8 cellular contexts compared by ENCODE assay signal in genomic region chr14:106774889-106775480, GRCh38.
DNase-seq lines count a peak whose midpoint lies in the region; ATAC-seq, FAIRE-seq and TF ChIP-seq lines count a peak whose summit lies in the region.
"Not testable (repeated sequence)": the region's sequence is repeated elsewhere in the genome, so short reads cannot be mapped to it uniquely, and the experiment has no call there.

No MANE protein-coding gene starts in this region.

- not testable (repeated sequence) for H3K36me3 ChIP-seq in DND-41 (ENCODE audit: insufficient read depth, low read length); RWPE2 (ENCODE audit: low read depth); kidney (ENCODE audit: control insufficient read depth in 1 of 2, insufficient read depth in 2 of 2, low read length in 2 of 2); stomach

- peak; percentile 90 for DNase-seq in DND-41
- peak; percentile 41 for DNase-seq in NB4 (ENCODE audit: low read depth)
- not testable (repeated sequence) for DNase-seq in RWPE2 (ENCODE audit: low spot score); kidney
- peak; percentile 87 for DNase-seq in activated CD4-positive, alpha-beta memory T cell treated with anti-CD3 and anti-CD28 coated beads for 36 hours
- DNase-seq in activated naive CD4-positive, alpha-beta T cell treated with anti-CD3 and anti-CD28 coated beads for 36 hours: peak; percentile 92
- peak; percentile 75 for DNase-seq in stimulated activated CD4-positive, alpha-beta T cell treated with anti-CD3 and anti-CD28 coated beads, Interleukin-1b, Interleukin-23, amount 100 ng/mL, for 48 hours
- DNase-seq in stomach: peak; percentile 70

- H3K4me1 ChIP-seq in DND-41 (ENCODE audit: insufficient read depth, low read length): peaks cover 66% of the 10 kb centered on the region
- H3K4me1 ChIP-seq in RWPE2 (ENCODE audit: insufficient read depth, poor library complexity, severe bottlenecking); kidney (ENCODE audit: control insufficient read depth in 1 of 2, insufficient read depth in 1 of 2, low read depth in 1 of 2, low read length in 2 of 2); stomach: not testable (repeated sequence)

- CTCF ChIA-PET in activated CD4-positive, alpha-beta memory T cell treated with anti-CD3 and anti-CD28 coated beads for 36 hours (lab: Charles Lee): interaction anchor here (1.6 to 3.2 kb wide), 5 partner anchors 9 to 111 kb away, joined by 4 to 18 read pairs (median 8); no protein-coding TSS in a partner anchor
- CTCF ChIA-PET in activated naive CD4-positive, alpha-beta T cell treated with anti-CD3 and anti-CD28 coated beads for 36 hours (lab: Charles Lee): interaction anchor here (1.1 to 2.7 kb wide), 4 partner anchors 9 to 98 kb away, joined by 3 to 13 read pairs (median 3); no protein-coding TSS in a partner anchor

- peak overlapping the region; percentile 98 for H3K27ac ChIP-seq in DND-41 (ENCODE audit: low read length)
- not testable (repeated sequence) for H3K27ac ChIP-seq in RWPE2 (ENCODE audit: poor library complexity, severe bottlenecking); kidney (ENCODE audit: low read depth in 2 of 2, low read length in 2 of 2); stomach

- TF ChIP-seq POLR2A in NB4 (IDR thresholded peaks at IDR 0.05; ENCODE audit: extremely low read depth, insufficient read length); stomach (IDR thresholded peaks at IDR 0.05): not testable (repeated sequence)

- peak overlapping the region; percentile 44 for H3K4me2 ChIP-seq in DND-41 (ENCODE audit: insufficient read depth, low read length)

- not testable (repeated sequence) for H3K79me2 ChIP-seq in DND-41 (ENCODE audit: insufficient read depth, low read length)

- H3K4me1 Mint-ChIP-seq in activated CD4-positive, alpha-beta memory T cell treated with anti-CD3 and anti-CD28 coated beads for 36 hours (ENCODE audit: low read depth): peaks cover 31% of the 10 kb centered on the region
- peaks cover 21% of the 10 kb centered on the region for H3K4me1 Mint-ChIP-seq in activated naive CD4-positive, alpha-beta T cell treated with anti-CD3 and anti-CD28 coated beads for 36 hours (ENCODE audit: low read depth)

- POLR2A ChIA-PET in activated CD4-positive, alpha-beta memory T cell treated with anti-CD3 and anti-CD28 coated beads for 36 hours (lab: Charles Lee): not testable (repeated sequence)

- ATAC-seq in DND-41 (ENCODE audit: insufficient read depth, low read depth): peak; percentile 43
- not testable (repeated sequence) for ATAC-seq in RWPE2 (ENCODE audit: low read depth)

- not testable (repeated sequence) for H2AFZ ChIP-seq in DND-41 (ENCODE audit: low read depth, low read length)

- not testable (repeated sequence) for H3K27me3 ChIP-seq in DND-41 (ENCODE audit: insufficient read depth, low read length, poor library complexity); RWPE2 (ENCODE audit: insufficient read depth, poor library complexity, severe bottlenecking)
- peaks cover 0 to 20% (median 0%) of the 10 kb centered on the region in 3 donors for H3K27me3 ChIP-seq in stomach

- not testable (repeated sequence) for H3K4me3 ChIP-seq in DND-41 (ENCODE audit: low read depth in 1 of 2, low read length in 2 of 2); NB4 (ENCODE audit: low read depth, low read length); RWPE2 (ENCODE audit: severe bottlenecking); kidney (ENCODE audit: low read length in 2 of 2); stomach

- peaks cover 12% of the 10 kb centered on the region for H3K9me3 Mint-ChIP-seq in activated CD4-positive, alpha-beta memory T cell treated with anti-CD3 and anti-CD28 coated beads for 36 hours
- not testable (repeated sequence) for H3K9me3 Mint-ChIP-seq in activated naive CD4-positive, alpha-beta T cell treated with anti-CD3 and anti-CD28 coated beads for 36 hours

- TF ChIP-seq CTCF in DND-41 (IDR thresholded peaks at IDR 0.05; ENCODE audit: borderline replicate concordance, extremely low read depth, low read length, poor library complexity, severe bottlenecking) (peak; percentile 70), NB4 (IDR thresholded peaks at IDR 0.05; ENCODE audit: low read depth, low read length) (peak; percentile 58), RWPE2 (IDR thresholded peaks at IDR 0.05; ENCODE audit: poor library complexity, severe bottlenecking) (peak; percentile 42), kidney (IDR thresholded peaks at IDR 0.05; ENCODE audit: borderline replicate concordance, extremely low read depth, insufficient read depth) (peak; percentile 18), stomach (IDR thresholded peaks at IDR 0.05) (peak in 3 of 7 experiments; percentile 18 to 57 (median 19))

- TF ChIP-seq EP300 in stomach (IDR thresholded peaks at IDR 0.05): not testable (repeated sequence)

- H3K9ac ChIP-seq in DND-41 (ENCODE audit: low read depth, low read length): peak overlapping the region; percentile 59
- not testable (repeated sequence) for H3K9ac ChIP-seq in kidney (ENCODE audit: low read length in 2 of 2)

- H3K27me3 Mint-ChIP-seq in activated CD4-positive, alpha-beta memory T cell treated with anti-CD3 and anti-CD28 coated beads for 36 hours; activated naive CD4-positive, alpha-beta T cell treated with anti-CD3 and anti-CD28 coated beads for 36 hours (ENCODE audit: low read depth): not testable (repeated sequence)

- H3K4me3 Mint-ChIP-seq in activated CD4-positive, alpha-beta memory T cell treated with anti-CD3 and anti-CD28 coated beads for 36 hours; activated naive CD4-positive, alpha-beta T cell treated with anti-CD3 and anti-CD28 coated beads for 36 hours: not testable (repeated sequence)

- H3K36me3 Mint-ChIP-seq in activated CD4-positive, alpha-beta memory T cell treated with anti-CD3 and anti-CD28 coated beads for 36 hours; activated naive CD4-positive, alpha-beta T cell treated with anti-CD3 and anti-CD28 coated beads for 36 hours (ENCODE audit: low read depth): not testable (repeated sequence)

- intact Hi-C loops in activated CD4-positive, alpha-beta memory T cell treated with anti-CD3 and anti-CD28 coated beads for 36 hours (cut with micrococcal nuclease); activated naive CD4-positive, alpha-beta T cell treated with anti-CD3 and anti-CD28 coated beads for 36 hours (cut with micrococcal nuclease); kidney (cut with DNase I); stomach (cut with DNase I; ENCODE audit: low total_unique reads): not testable (repeated sequence)

- FAIRE-seq in kidney (lab: Jason Lieb, UNC): not testable (repeated sequence)

- H3K27ac Mint-ChIP-seq in activated CD4-positive, alpha-beta memory T cell treated with anti-CD3 and anti-CD28 coated beads for 36 hours; activated naive CD4-positive, alpha-beta T cell treated with anti-CD3 and anti-CD28 coated beads for 36 hours: not testable (repeated sequence)

- H3K9me3 ChIP-seq in DND-41 (ENCODE audit: insufficient read depth, low read length, severe bottlenecking); RWPE2 (ENCODE audit: severe bottlenecking); kidney (ENCODE audit: control insufficient read depth in 1 of 2, low read length in 2 of 2): not testable (repeated sequence)
- H3K9me3 ChIP-seq in stomach: peaks cover 0 to 12% (median 5%) of the 10 kb centered on the region in 4 donors

- 40 to 60% (median 50%) methylated on average over 10 to 11 of the region's 11 CpGs for WGBS in stomach, 5 donors

- not testable (repeated sequence) for H4K20me1 ChIP-seq in DND-41 (ENCODE audit: insufficient read depth, low read length)
